Comparison of ENCODE assay signal across 11 cellular contexts in the genomic region with DNA sequence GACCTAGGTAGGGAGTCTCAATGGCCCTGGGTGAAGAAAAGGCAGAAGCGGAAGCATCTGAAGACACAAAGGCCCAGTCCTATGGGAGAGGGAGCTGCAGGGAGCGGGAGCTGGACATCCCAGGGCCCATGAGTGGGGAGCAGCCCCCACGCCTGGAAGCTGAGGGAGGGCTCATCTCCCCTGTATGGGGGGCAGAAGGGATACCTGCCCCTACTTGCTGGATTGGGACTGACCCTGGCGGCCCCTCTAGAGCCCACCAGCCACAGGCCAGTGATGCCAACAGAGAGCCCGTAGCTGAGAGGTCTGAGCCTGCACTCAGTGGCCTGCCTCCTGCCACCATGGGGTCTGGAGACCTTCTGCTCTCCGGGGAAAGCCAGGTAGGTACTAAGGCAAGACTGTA. TPM values are rescaled to one million over a fixed set of nuclear protein-coding genes. Genes with fewer than 3 reads are reported as not detected.
A peak's percentile ranks its signal among the peaks of the same experiment; 100 is the strongest.
DNase-seq lines count a peak whose midpoint lies in the region; ATAC-seq, FAIRE-seq and TF ChIP-seq lines count a peak whose summit lies in the region.
"Had no signal": no experiment of that assay in that cellular context is flagged by ENCODE, and none has a peak within 500 bp of the region (broad histone marks: within the 10 kb centered on the region; RNA-seq: fewer than 3 reads in every experiment).

No MANE protein-coding gene starts in this region.

- TF ChIP-seq RAD21 in K562 (CRISPR knock-in tag; conservative IDR thresholded peaks at IDR 0.05 in 1 of 2, IDR thresholded peaks at IDR 0.05 in 1 of 2), result no peak

- FAIRE-seq in K562 (lab: Jason Lieb, UNC), result no peak

- H4K8ac ChIP-seq in neuronal stem cell (ENCODE audit: low read depth, low read length), result no peak overlapping the region

- H3K79me2 ChIP-seq in K562 (ENCODE audit: control insufficient read depth, insufficient read depth, low read length), result peaks cover 18% of the 10 kb centered on the region

- DNase-seq in heart left ventricle (no peak), left ventricle myocardium superior (no peak), K562 (ENCODE audit: extremely low read depth in 1 of 4, low spot score in 3 of 4) (no peak), neuronal stem cell (ENCODE audit: low spot score) (no peak), upper lobe of right lung (no peak), A673 (ENCODE audit: low spot score) (no peak), NCI-H2107 (lab: John Stamatoyannopoulos, UW) (no peak)
- DNase-seq in activated CD4-positive, CD25-positive, alpha-beta regulatory T cell treated with anti-CD3 and anti-CD28 coated beads, Interleukin-2, amount 50 U/mL, for 72 hours, result no peak
- DNase-seq: effector memory CD8-positive, alpha-beta T cell; NCI-H1105; NCI-H774 had no signal

- H2AK5ac ChIP-seq in neuronal stem cell (ENCODE audit: low read depth, low read length), result no peak overlapping the region

- H3K4ac ChIP-seq in neuronal stem cell (ENCODE audit: low read length), result no peak overlapping the region

- TF ChIP-seq POLR2A in heart left ventricle (IDR thresholded peaks at IDR 0.05) (no peak), K562 (conservative IDR thresholded peaks at IDR 0.05) (no peak)

- POLR2A ChIA-PET in K562 (lab: Yijun Ruan, JAX) (interaction anchor here (0.6 to 2.1 kb wide), 4 partner anchors 10 to 367 kb away, joined by 3 to 7 read pairs (median 4); partner anchors contain the start of gene CEP68), A673 (lab: Charles Lee; ENCODE audit: low non-redundant PET) (no interaction called here)

- WGBS in heart left ventricle, 4 donors, result 78 to 93% (median 87%) methylated on average over 5 to 6 of the region's 6 CpGs
- WGBS in K562 (ENCODE audit: insufficient coverage, low coverage, missing lambda C conversion rate), result 90% methylated on average over 5 of the region's 6 CpGs
- WGBS in neuronal stem cell (ENCODE audit: extremely low coverage in 2 of 2, insufficient read length in 2 of 2, insufficient replicate concordance in 1 of 2), 2 donors, result no CpG with 5 or more reads among the region's 6 CpGs

- H2AFZ ChIP-seq in K562 (ENCODE audit: low read depth, low read length) (no peak overlapping the region), neuronal stem cell (ENCODE audit: low read length) (no peak overlapping the region)

- peak overlapping the region in 11 of 12 donors; percentile 12 to 66 (median 41) for H3K27ac ChIP-seq in heart left ventricle
- H3K27ac ChIP-seq in K562 (ENCODE audit: extremely low read depth, low read depth, low read length), result no peak overlapping the region
- H3K27ac ChIP-seq in neuronal stem cell (replicated peaks; ENCODE audit: low read length), result no peak overlapping the region
- H3K27ac ChIP-seq in upper lobe of right lung, result peak overlapping the region; percentile 61
- H3K27ac ChIP-seq in A673 (ENCODE audit: low read depth, low read length, poor library complexity, severe bottlenecking), result no peak overlapping the region

- no peak overlapping the region for H4K91ac ChIP-seq in neuronal stem cell (ENCODE audit: low read depth, low read length, poor library complexity)

- peaks cover 14% of the 10 kb centered on the region for H3K79me1 ChIP-seq in neuronal stem cell (ENCODE audit: low read depth, low read length)

- H2BK120ac ChIP-seq in neuronal stem cell (ENCODE audit: low read depth, low read length), result no peak overlapping the region

- no peak overlapping the region for H3K23ac ChIP-seq in neuronal stem cell (ENCODE audit: low read depth, low read length, poor library complexity)

- H3K27me3 ChIP-seq in heart left ventricle (no peaks in the 10 kb centered on the region), K562 (ENCODE audit: control insufficient read depth in 2 of 2, insufficient read depth in 2 of 2, low read length in 2 of 2) (no peaks in the 10 kb centered on the region), neuronal stem cell (ENCODE audit: control insufficient read depth in 3 of 3, insufficient read depth in 3 of 3, low read depth in 1 of 3, low read length in 3 of 3) (no peaks in the 10 kb centered on the region), upper lobe of right lung (no peaks in the 10 kb centered on the region), A673 (replicated peaks; ENCODE audit: insufficient read depth, low read depth, low read length, poor library complexity) (no peaks in the 10 kb centered on the region)

- BruUV-seq in K562 (replicated peaks; lab: Mats Ljungman, UMichigan) (no TSS peak), A673 (replicated peaks; lab: Mats Ljungman, UMichigan) (no TSS peak)

- no peaks in the 10 kb centered on the region for H3K9me1 ChIP-seq in K562 (ENCODE audit: control insufficient read depth, insufficient read depth, low read length)

- CTCF ChIA-PET in K562 (lab: Yijun Ruan, JAX; ENCODE audit: low intra/inter-chr PET ratio), result no interaction called here
- CTCF ChIA-PET in A673 (lab: Charles Lee), result no interaction called here

- H4K20me1 ChIP-seq in K562 (replicated peaks; ENCODE audit: control insufficient read depth, insufficient read depth, low read length), result 0 out of 2 replicates have a peak, but pooled peaks cover 4% of the 10 kb centered on the region

- TF ChIP-seq CTCF in heart left ventricle (IDR thresholded peaks at IDR 0.05) (no peak), K562 (IDR thresholded peaks at IDR 0.05 in 2 of 3, conservative IDR thresholded peaks at IDR 0.05 in 1 of 3; ENCODE audit: insufficient read depth in 2 of 3, low read depth in 1 of 3, low read length in 3 of 3) (no peak), upper lobe of right lung (IDR thresholded peaks at IDR 0.05) (no peak), A673 (conservative IDR thresholded peaks at IDR 0.05; ENCODE audit: low read depth, low read length) (no peak)

- H3K18ac ChIP-seq in neuronal stem cell (ENCODE audit: low read length), result no peak overlapping the region

- H3K14ac ChIP-seq in neuronal stem cell (ENCODE audit: low read length), result no peak overlapping the region

- H3K9ac ChIP-seq in K562 (ENCODE audit: insufficient read depth in 1 of 2, low read depth in 2 of 2, low read length in 2 of 2) (no peak overlapping the region; a peak in 1 of 4 replicates), neuronal stem cell (ENCODE audit: low read depth, low read length, poor library complexity) (no peak overlapping the region)

- peak overlapping the region; percentile 26 for H2BK5ac ChIP-seq in neuronal stem cell (ENCODE audit: low read length)

- no peak overlapping the region for H3K4me2 ChIP-seq in K562 (ENCODE audit: insufficient read depth, low read length)
- H3K4me2 ChIP-seq in neuronal stem cell (ENCODE audit: insufficient read depth, low read length, poor library complexity, severe bottlenecking), result no peak overlapping the region

- H3K36me3 ChIP-seq in heart left ventricle (peaks cover 0 to 55% (median 51%) of the 10 kb centered on the region in 9 donors), K562 (ENCODE audit: control insufficient read depth, insufficient read depth, low read length) (peaks cover 51% of the 10 kb centered on the region; the same call in 2 of the 3 replicates), neuronal stem cell (replicated peaks in 1 of 2; ENCODE audit: control insufficient read depth in 2 of 2, insufficient read depth in 2 of 2, low read length in 2 of 2) (peaks cover 43 to 81% of the 10 kb centered on the region in 2 donors), upper lobe of right lung (peaks cover 30% of the 10 kb centered on the region), A673 (ENCODE audit: insufficient read depth, low read length, poor library complexity, severe bottlenecking) (peaks cover 38% of the 10 kb centered on the region)

- H3K9me3 ChIP-seq in heart left ventricle (no peaks in the 10 kb centered on the region), K562 (replicated peaks; ENCODE audit: control insufficient read depth, insufficient read depth, low read depth, low read length) (no peaks in the 10 kb centered on the region), neuronal stem cell (replicated peaks in 1 of 2; ENCODE audit: control insufficient read depth in 2 of 2, insufficient read depth in 1 of 2, low read depth in 1 of 2, low read length in 2 of 2) (no peaks in the 10 kb centered on the region), upper lobe of right lung (no peaks in the 10 kb centered on the region), A673 (ENCODE audit: low read depth, low read length, poor library complexity, severe bottlenecking) (no peaks in the 10 kb centered on the region)

- in situ Hi-C loops in K562 (cut with MboI), result loop anchor here (10.0 kb wide), 1 partner anchor 505 kb away; no protein-coding TSS in a partner anchor

- H3K4me3 ChIP-seq in heart left ventricle (no peak overlapping the region), K562 (no peak overlapping the region), neuronal stem cell (ENCODE audit: low read length in 2 of 2) (no peak overlapping the region), upper lobe of right lung (no peak overlapping the region), A673 (ENCODE audit: low read depth, low read length, poor library complexity, severe bottlenecking) (no peak overlapping the region)

- intact Hi-C loops in heart left ventricle (cut with DNase I), result loop anchor here in 9 of 10 donors (5.0 to 10.0 kb wide), 10 partner anchors 58 to 505 kb away; partner anchors contain the start of genes RAB1A (in 2 of the 9) and SPRED2 (in 1 of the 9)
- intact Hi-C loops in left ventricle myocardium superior (cut with micrococcal nuclease), result loop anchor here (10.0 kb wide), 1 partner anchor 95 kb away; no protein-coding TSS in a partner anchor
- intact Hi-C loops in K562 (cut with micrococcal nuclease), result loop anchor here (10.0 kb wide), 1 partner anchor 365 kb away; the partner anchor contains the start of gene SPRED2
- intact Hi-C loops in upper lobe of right lung (cut with DNase I), result no loop called here
- intact Hi-C loops in A673 (cut with micrococcal nuclease; ENCODE audit: unreplicated experiment), result no loop called here

- ATAC-seq in heart left ventricle (no peak), left ventricle myocardium superior (no peak), K562 (no peak), upper lobe of right lung (no peak)
- ATAC-seq: effector memory CD8-positive, alpha-beta T cell had no signal

- no peak for TF ChIP-seq EP300 in K562 (IDR thresholded peaks at IDR 0.05; ENCODE audit: low read length)

- no peak overlapping the region for H2BK15ac ChIP-seq in neuronal stem cell (ENCODE audit: low read length)

- H3K4me1 ChIP-seq in heart left ventricle, result peaks cover 10 to 82% (median 62%) of the 10 kb centered on the region in 12 donors
- H3K4me1 ChIP-seq in K562 (replicated peaks in 1 of 2; ENCODE audit: control insufficient read depth in 2 of 2, insufficient read depth in 2 of 2, low read length in 2 of 2), result peaks cover 13% of the 10 kb centered on the region in 2 experiments; a peak in 4 of 5 replicates
- peaks cover 0 to 7% of the 10 kb centered on the region in 2 donors for H3K4me1 ChIP-seq in neuronal stem cell (ENCODE audit: control insufficient read depth in 2 of 2, insufficient read depth in 1 of 2, low read depth in 1 of 2, low read length in 2 of 2)
- peaks cover 47% of the 10 kb centered on the region for H3K4me1 ChIP-seq in upper lobe of right lung
- H3K4me1 ChIP-seq in A673 (ENCODE audit: insufficient read depth, low read length, poor library complexity, severe bottlenecking), result peaks cover 8% of the 10 kb centered on the region

- no peak overlapping the region for H2BK12ac ChIP-seq in neuronal stem cell (ENCODE audit: low read length)

RNA-seq across cellular contexts. Expression of gene CEP68, which starts 13.2 kb away (rescaled TPM):
- total RNA-seq in heart left ventricle, result 10 to 100 TPM; 14.0 to 26.8 (median 18.8) TPM
- 1 to 10 TPM; 6.5 to 7.6 TPM for polyA plus RNA-seq in heart left ventricle
- total RNA-seq in left ventricle myocardium superior, result 19.5 TPM
- 19.6 and 32.3 TPM in 2 replicates for total RNA-seq in K562 (2011; cell fraction: chromatin; rRNA removed; ENCODE audit: low replicate concordance)
- total RNA-seq in K562 (2011; cell fraction: nucleolus; rRNA removed), result 15.3 and 16.3 TPM in 2 replicates
- 16.1 and 19.7 TPM in 2 replicates for total RNA-seq in K562 (2011; cell fraction: nucleoplasm; rRNA removed)
- 4.5 and 7.2 TPM in 2 replicates for total RNA-seq in K562 (2014; rRNA removed)
- 5.2 and 5.3 TPM in 2 replicates for total RNA-seq in K562 (2014; rRNA removed; fragmentation: Illumina TruSeq; extraction: Trizol)
- 4.8 and 5.1 TPM in 2 replicates for total RNA-seq in K562 (2015; rRNA removed; fragmentation: Illumina TruSeq; extraction: Trizol)
- 8.5 and 9.1 TPM in 2 replicates for total RNA-seq in K562 (2021)
- 5.4 and 9.7 TPM in 2 replicates for polyA plus RNA-seq in K562 (2011; rRNA removed)
- polyA plus RNA-seq in K562 (2011; cell fraction: cytosol; rRNA removed), result 4.7 and 6.8 TPM in 2 replicates
- 9.6 and 10.4 TPM in 2 replicates for polyA plus RNA-seq in K562 (2011; cell fraction: nucleus; rRNA removed)
- 4.6 and 8.4 TPM in 2 replicates for polyA plus RNA-seq in K562 (2012)
- polyA plus RNA-seq in K562 (2014; fragmentation: Illumina TruSeq; extraction: Trizol), result 6.7 and 7.2 TPM in 2 replicates
- polyA plus RNA-seq in K562 (2014; fragmentation: Nextera tagmentation; extraction: Ambion mirVana), result 1 to 10 TPM; 1.4 to 1.5 TPM
- polyA plus RNA-seq in K562 (2014; rRNA removed), result 5.2 and 8.7 TPM in 2 replicates
- 8.3 and 11.7 TPM in 2 replicates for polyA minus RNA-seq in K562 (2011; rRNA and poly(A)+ RNA removed)
- polyA minus RNA-seq in K562 (2011; cell fraction: cytosol; rRNA and poly(A)+ RNA removed), result 3.4 and 4.0 TPM in 2 replicates
- 10.6 and 15.1 TPM in 2 replicates for polyA minus RNA-seq in K562 (2011; cell fraction: nucleus; rRNA and poly(A)+ RNA removed)
- polyA plus RNA-seq in neuronal stem cell (2013, experiment 1 of 2), result 20.9 TPM
- 21.5 TPM for polyA plus RNA-seq in neuronal stem cell (2013, experiment 2 of 2)
- total RNA-seq in upper lobe of right lung, result 16.0 TPM
- total RNA-seq in A673 (2021), result 10.1 and 13.4 TPM in 2 replicates

Comparison
In these comparisons a context has a peak if more than half of its experiments do, and no peak if none do; other contexts are left out.
1. H3K27ac ChIP-seq: peak in heart left ventricle (11 of 12) and upper lobe of right lung (single experiment); none in K562 (single experiment), neuronal stem cell (single experiment) and A673 (single experiment).
2. intact Hi-C loops: an anchor here in heart left ventricle (5.0 to 10.0 kb wide), left ventricle myocardium superior (10.0 kb wide) and K562 (10.0 kb wide); none called in upper lobe of right lung and A673.